ENCODE assay signal across 17 cellular contexts in the genomic region with DNA sequence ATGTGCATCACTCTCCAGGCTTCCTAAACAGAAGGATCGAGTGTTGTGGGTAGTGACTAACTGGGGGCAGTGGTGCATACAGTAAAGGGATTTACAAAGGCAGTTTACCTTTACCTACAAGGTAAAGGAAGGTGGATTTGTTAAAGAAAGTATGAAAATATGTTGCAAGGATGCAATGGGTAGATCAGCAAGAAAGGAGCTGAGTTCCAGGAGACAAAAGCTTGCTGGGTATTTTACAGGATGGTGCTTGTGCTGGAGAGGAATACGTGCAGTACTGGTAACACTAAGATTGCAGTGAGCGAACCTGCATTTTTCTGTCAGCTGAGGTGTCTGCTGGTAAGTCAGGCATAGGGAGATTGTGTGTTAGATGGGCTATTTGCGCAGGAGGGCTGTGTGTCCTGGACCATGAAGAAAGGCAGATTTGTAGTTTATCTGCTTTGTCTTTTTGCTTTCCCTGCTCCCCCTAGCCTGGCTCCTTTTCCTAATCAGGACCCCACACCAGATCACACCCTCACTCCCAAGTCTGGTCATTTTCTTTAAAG.
DNase-seq lines count a peak whose midpoint lies in the region; ATAC-seq and TF ChIP-seq lines count a peak whose summit lies in the region.
"Had no signal": no experiment of that assay in that cellular context is flagged by ENCODE, and none has a peak within 500 bp of the region (broad histone marks: within the 10 kb centered on the region; RNA-seq: fewer than 3 reads in every experiment).

No MANE protein-coding gene starts in this region.

- TF ChIP-seq EP300 in transverse colon (IDR thresholded peaks at IDR 0.05; ENCODE audit: low read depth), result no peak

- H3K27me3 ChIP-seq in trophoblast cell (ENCODE audit: insufficient read depth, low read length) (no peaks in the 10 kb centered on the region), transverse colon (no peaks in the 10 kb centered on the region)

- H3K4me3 Mint-ChIP-seq in activated T-helper 17 cell treated with anti-CD3 and anti-CD28 coated beads, Interleukin-2, amount 50 U/mL, for 72 hours, result no peak overlapping the region
- H3K4me3 Mint-ChIP-seq: CD4-positive, alpha-beta T cell; GM23338; HFFc6 had no signal

- POLR2A ChIA-PET in HEK293 (lab: Yijun Ruan, JAX), result no interaction called here

- H3K9ac ChIP-seq in trophoblast cell (ENCODE audit: low read length), result no peak overlapping the region

- no peak overlapping the region for H4K8ac ChIP-seq in trophoblast cell (ENCODE audit: low read depth, low read length)

- H3K36me3 ChIP-seq in HEK293 (ENCODE audit: control insufficient read depth in 2 of 2, insufficient read depth in 1 of 2, low read length in 2 of 2) (no peaks in the 10 kb centered on the region), trophoblast cell (ENCODE audit: control insufficient read depth in 1 of 2, insufficient read depth in 2 of 2, low read length in 2 of 2) (no peaks in the 10 kb centered on the region), transverse colon (no peaks in the 10 kb centered on the region)

- no peak overlapping the region for H3K4me2 ChIP-seq in trophoblast cell (ENCODE audit: low read length)
- H3K4me2 ChIP-seq: A549, GM23338 had no signal

- WGBS in trophoblast cell (ENCODE audit: extremely low coverage, insufficient coverage, insufficient read length), result no CpG with 5 or more reads among the region's 4 CpGs
- WGBS in transverse colon (ENCODE audit: low coverage in 1 of 2), 2 donors, result 80 to 85% methylated on average over 4 of the region's 4 CpGs

- no peaks in the 10 kb centered on the region for H3K79me2 ChIP-seq in trophoblast cell (ENCODE audit: control insufficient read depth, insufficient read depth, low read length, poor library complexity)

- TF ChIP-seq POLR2A in transverse colon (IDR thresholded peaks at IDR 0.05), result no peak

- H3K9me3 ChIP-seq in HEK293 (ENCODE audit: control insufficient read depth, insufficient read depth, low read depth, low read length), result no peaks in the 10 kb centered on the region
- no peaks in the 10 kb centered on the region for H3K9me3 ChIP-seq in trophoblast cell (ENCODE audit: insufficient read depth, low read depth, low read length)
- no peaks in the 10 kb centered on the region for H3K9me3 ChIP-seq in transverse colon
- H3K9me3 ChIP-seq: A549, Caco-2 had no signal

- no peak overlapping the region for H4K12ac ChIP-seq in trophoblast cell (ENCODE audit: low read depth, low read length)

- H3K36me3 Mint-ChIP-seq in activated T-helper 17 cell treated with anti-CD3 and anti-CD28 coated beads, Interleukin-2, amount 50 U/mL, for 72 hours (ENCODE audit: low read depth), result no peaks in the 10 kb centered on the region

- in situ Hi-C loops in transverse colon (cut with MboI; ENCODE audit: low pct_ligation_motif_present in 1 of 4, low pct_unique_long_range_greater_than_20kb in 1 of 4, low sequenced_read_pairs in 3 of 4), result no loop called here

- H3K4me1 ChIP-seq in HEK293 (ENCODE audit: control insufficient read depth, insufficient read depth, low read length), result no peaks in the 10 kb centered on the region
- no peaks in the 10 kb centered on the region for H3K4me1 ChIP-seq in trophoblast cell (ENCODE audit: control insufficient read depth in 1 of 2, insufficient read depth in 2 of 2, low read length in 2 of 2)
- H3K4me1 ChIP-seq in transverse colon, result peaks cover 8 to 27% (median 10%) of the 10 kb centered on the region in 4 donors
- H3K4me1 ChIP-seq: A549, Caco-2 had no signal

- no peak for ATAC-seq in HG02610 (IDR thresholded peaks at IDR 0.05; ENCODE audit: unreplicated experiment)
- ATAC-seq in activated T-helper 17 cell treated with anti-CD3 and anti-CD28 coated beads, Interleukin-2, amount 50 U/mL, for 72 hours (replicated peaks), result no peak
- ATAC-seq: A549, GM23338 had no signal

- H3K18ac ChIP-seq in trophoblast cell (ENCODE audit: low read length), result no peak overlapping the region

- no peaks in the 10 kb centered on the region for H3K79me1 ChIP-seq in trophoblast cell (ENCODE audit: low read length)

- no peak overlapping the region for H3K4ac ChIP-seq in trophoblast cell (ENCODE audit: low read depth, low read length)

- H3K14ac ChIP-seq in trophoblast cell (ENCODE audit: low read length), result no peak overlapping the region

- no peak overlapping the region for H2BK5ac ChIP-seq in trophoblast cell (ENCODE audit: low read depth, low read length, poor library complexity)

- H4K91ac ChIP-seq in trophoblast cell (ENCODE audit: low read depth, low read length), result no peak overlapping the region

- no peak overlapping the region for H3K23ac ChIP-seq in trophoblast cell (ENCODE audit: low read length)

- H3K27ac ChIP-seq in HEK293 (ENCODE audit: extremely low read depth, low read depth, low read length) (no peak overlapping the region), trophoblast cell (ENCODE audit: low read depth, low read length) (no peak overlapping the region), transverse colon (peak overlapping the region; percentile 64 to 81 (median 72))
- H3K27ac ChIP-seq: 22Rv1, A549, C4-2B had no signal

- peaks cover 17% of the 10 kb centered on the region for H3K27me3 Mint-ChIP-seq in activated T-helper 17 cell treated with anti-CD3 and anti-CD28 coated beads, Interleukin-2, amount 50 U/mL, for 72 hours

- H2AK5ac ChIP-seq in trophoblast cell (ENCODE audit: low read length), result no peak overlapping the region

- no peak overlapping the region for H2BK120ac ChIP-seq in trophoblast cell (ENCODE audit: insufficient read depth, low read length, poor library complexity)

- no peaks in the 10 kb centered on the region for H3K9me3 Mint-ChIP-seq in activated T-helper 17 cell treated with anti-CD3 and anti-CD28 coated beads, Interleukin-2, amount 50 U/mL, for 72 hours
- H3K9me3 Mint-ChIP-seq: CD4-positive, alpha-beta T cell; HFFc6 had no signal

- H3K27ac Mint-ChIP-seq in activated T-helper 17 cell treated with anti-CD3 and anti-CD28 coated beads, Interleukin-2, amount 50 U/mL, for 72 hours, result no peak overlapping the region
- H3K27ac Mint-ChIP-seq: CD4-positive, alpha-beta T cell; GM23338; HFFc6 had no signal

- CTCF ChIA-PET in HEK293 (lab: Yijun Ruan, JAX), result interaction anchor here (0.7 kb wide), 1 partner anchor 1004 kb away, joined by 4 read pairs; no protein-coding TSS in a partner anchor

- no peak overlapping the region for H2BK12ac ChIP-seq in trophoblast cell (ENCODE audit: low read length)

- no peak overlapping the region for H2AFZ ChIP-seq in trophoblast cell (ENCODE audit: insufficient read depth, low read length, poor library complexity)
- H2AFZ ChIP-seq: GM23338 had no signal

- DNase-seq in left kidney (ENCODE audit: low read depth, low spot score) (peak; percentile 60), trophoblast cell (peak; percentile 54 to 72), transverse colon (no peak), anterior cingulate cortex (lab: John Stamatoyannopoulos, UW) (no peak), NCI-H2227 (lab: John Stamatoyannopoulos, UW; ENCODE audit: unreplicated experiment) (no peak)
- DNase-seq: AML-193; Caco-2; CD4-positive, alpha-beta T cell; HCEC 1CT; HFFc6 had no signal

- TF ChIP-seq CTCF in HEK293 (tag by site-specific recombination; IDR thresholded peaks at IDR 0.05) (no peak), transverse colon (IDR thresholded peaks at IDR 0.05) (no peak)

- intact Hi-C loops in transverse colon (cut with DNase I; ENCODE audit: low total_unique reads), result no loop called here

- H3K4me3 ChIP-seq in HEK293 (ENCODE audit: low read depth, low read length) (no peak overlapping the region), trophoblast cell (ENCODE audit: low read depth, low read length) (no peak overlapping the region), transverse colon (no peak overlapping the region)
- H3K4me3 ChIP-seq: A549, GM23338 had no signal

- no peaks in the 10 kb centered on the region for H3K4me1 Mint-ChIP-seq in activated T-helper 17 cell treated with anti-CD3 and anti-CD28 coated beads, Interleukin-2, amount 50 U/mL, for 72 hours
- H3K4me1 Mint-ChIP-seq: GM23338 had no signal

TF ChIP-seq in HEK293, 187 proteins besides CTCF, POLR2A, EP300 and RAD21:
- TF ChIP-seq SETDB1 (IDR thresholded peaks at IDR 0.05; ENCODE audit: insufficient read length, low read length) (peak; percentile 93), KLF9 (tag by site-specific recombination; IDR thresholded peaks at IDR 0.05; ENCODE audit: low read depth) (no peak)

Comparison
In these comparisons a context has a peak if more than half of its experiments do, and no peak if none do; other contexts are left out.
1. H3K27ac ChIP-seq: peak in transverse colon (4 of 4); none in HEK293 (single experiment) and trophoblast cell (single experiment).
2. DNase-seq: peak in left kidney (single experiment) and trophoblast cell (2 of 2); none in transverse colon (single experiment), anterior cingulate cortex (0 of 58) and NCI-H2227 (single experiment).